8 cellular contexts compared by ENCODE assay signal in genomic region chr17:81419333-81419885, GRCh38. TPM values are rescaled to one million over a fixed set of nuclear protein-coding genes. Genes with fewer than 3 reads are reported as not detected.
A peak's percentile ranks its signal among the peaks of the same experiment; 100 is the strongest.
DNase-seq lines count a peak whose midpoint lies in the region; ATAC-seq and TF ChIP-seq lines count a peak whose summit lies in the region.

No MANE protein-coding gene starts in this region.

- H3K27ac ChIP-seq in temporal lobe (ENCODE audit: low read depth, low read length), result peak overlapping the region; percentile 84

- no peaks in the 10 kb centered on the region for H3K36me3 ChIP-seq in kidney epithelial cell (ENCODE audit: control insufficient read depth, insufficient read depth, low read length)

- in situ Hi-C loops in KBM-7 (cut with MboI; ENCODE audit: low pct_unique_long_range_greater_than_20kb, low sequenced_read_pairs), result no loop called here

- no peak overlapping the region for H3K4me3 ChIP-seq in kidney epithelial cell (ENCODE audit: low read depth, low read length)

- peak; percentile 51 for DNase-seq in CD1c-positive myeloid dendritic cell (ENCODE audit: extremely low spot score)
- DNase-seq in NCI-H2107 (lab: John Stamatoyannopoulos, UW), result peak; percentile 86
- DNase-seq in brain pericyte (ENCODE audit: low read depth, low spot score), result peak; percentile 86
- DNase-seq in kidney epithelial cell (ENCODE audit: low read depth), result peak; percentile 65
- DNase-seq in KBM-7, result no peak

- no peak for TF ChIP-seq CTCF in kidney epithelial cell (IDR thresholded peaks at IDR 0.05; ENCODE audit: insufficient read depth, low read length, poor library complexity, severe bottlenecking)

- no peak for ATAC-seq in GM19328 (IDR thresholded peaks at IDR 0.05; ENCODE audit: unreplicated experiment)
- ATAC-seq in HG03457 (IDR thresholded peaks at IDR 0.05; ENCODE audit: unreplicated experiment), result no peak

- H3K27me3 ChIP-seq in kidney epithelial cell (ENCODE audit: control insufficient read depth, insufficient read depth, low read length), result no peaks in the 10 kb centered on the region

RNA-seq across cellular contexts. Expression of gene BAHCC1, which starts 24.2 kb away (rescaled TPM):
- total RNA-seq in kidney epithelial cell (6.6 and 15.1 TPM in 2 replicates), temporal lobe (16.7 TPM)
